In the genomic region with DNA sequence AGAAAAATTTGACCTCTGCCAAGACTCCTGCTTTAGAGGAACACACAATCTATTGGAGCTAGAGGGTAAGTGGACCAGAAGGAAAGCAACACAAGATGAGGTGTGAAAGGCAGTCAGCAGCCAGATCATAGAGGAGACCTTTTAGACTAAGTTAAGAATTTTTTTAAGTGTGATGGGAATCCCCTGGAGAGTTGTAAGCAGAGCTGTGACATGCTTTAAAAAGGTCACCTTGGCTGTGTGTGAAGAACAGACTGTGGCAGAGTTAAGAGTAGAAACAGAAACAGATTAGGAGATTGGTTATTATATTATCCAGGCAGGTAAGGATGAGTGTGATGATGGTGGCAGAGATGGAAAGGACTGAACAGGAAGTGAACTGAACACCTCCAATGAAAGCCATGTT, we compare ENCODE assay signal across 1 cellular context.
TF ChIP-seq lines count a peak whose summit lies in the region.

No MANE protein-coding gene starts in this region.

TF ChIP-seq in SK-N-SH, 30 proteins besides CTCF, POLR2A, EP300 and RAD21 (continued from another document):
- TF ChIP-seq, protein P1, sequence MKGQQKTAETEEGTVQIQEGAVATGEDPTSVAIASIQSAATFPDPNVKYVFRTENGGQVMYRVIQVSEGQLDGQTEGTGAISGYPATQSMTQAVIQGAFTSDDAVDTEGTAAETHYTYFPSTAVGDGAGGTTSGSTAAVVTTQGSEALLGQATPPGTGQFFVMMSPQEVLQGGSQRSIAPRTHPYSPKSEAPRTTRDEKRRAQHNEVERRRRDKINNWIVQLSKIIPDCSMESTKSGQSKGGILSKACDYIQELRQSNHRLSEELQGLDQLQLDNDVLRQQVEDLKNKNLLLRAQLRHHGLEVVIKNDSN (IDR thresholded peaks at IDR 0.05; ENCODE audit: borderline replicate concordance, low read depth): no peak
- TF ChIP-seq SMC3 (IDR thresholded peaks at IDR 0.05; ENCODE audit: low read depth, low read length) (no peak), MEF2A (IDR thresholded peaks at IDR 0.05; ENCODE audit: borderline replicate concordance, low read depth) (no peak), RCOR1 (IDR thresholded peaks at IDR 0.05; ENCODE audit: low read length) (no peak)
